ENCODE assay signal across 1 cellular context in the genomic region with DNA sequence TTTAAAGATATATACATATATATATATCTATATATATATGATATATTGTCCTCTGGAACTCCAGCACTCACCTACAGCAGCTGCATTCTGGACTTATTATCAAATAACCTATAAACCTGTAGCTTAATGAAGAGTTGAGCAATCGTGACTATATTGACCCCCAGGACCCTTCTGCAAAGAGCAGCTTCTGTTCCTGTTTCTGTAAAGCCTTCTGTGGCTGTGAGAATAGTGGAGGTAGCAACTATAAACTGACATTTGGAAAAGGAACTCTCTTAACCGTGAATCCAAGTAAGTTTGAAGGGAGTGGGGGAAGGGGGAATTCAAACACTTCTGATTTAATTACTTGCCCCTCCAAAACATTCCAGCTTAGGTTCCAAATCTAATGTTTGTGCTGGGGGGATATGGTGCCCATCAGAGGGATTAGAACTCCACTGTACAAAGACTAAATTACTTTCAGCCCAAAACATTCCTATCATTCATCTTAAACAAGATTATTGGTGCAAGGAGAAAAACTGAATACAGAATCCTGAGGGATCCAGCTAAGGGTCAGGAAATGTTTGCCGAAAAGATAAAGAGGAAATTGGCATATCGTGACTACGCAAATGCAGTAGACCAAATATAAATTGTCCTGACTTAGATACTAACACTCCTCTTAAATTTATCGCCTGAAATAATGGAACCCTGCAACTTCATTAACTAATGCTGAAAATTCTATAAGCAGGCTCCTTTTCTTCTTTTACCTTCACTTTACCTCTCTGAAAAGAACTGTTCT.
TF ChIP-seq lines count a peak whose summit lies in the region.

No MANE protein-coding gene starts in this region.

TF ChIP-seq in HepG2, 621 proteins besides CTCF, POLR2A, EP300 and RAD21 (continued from another document):
- TF ChIP-seq, protein P1, sequence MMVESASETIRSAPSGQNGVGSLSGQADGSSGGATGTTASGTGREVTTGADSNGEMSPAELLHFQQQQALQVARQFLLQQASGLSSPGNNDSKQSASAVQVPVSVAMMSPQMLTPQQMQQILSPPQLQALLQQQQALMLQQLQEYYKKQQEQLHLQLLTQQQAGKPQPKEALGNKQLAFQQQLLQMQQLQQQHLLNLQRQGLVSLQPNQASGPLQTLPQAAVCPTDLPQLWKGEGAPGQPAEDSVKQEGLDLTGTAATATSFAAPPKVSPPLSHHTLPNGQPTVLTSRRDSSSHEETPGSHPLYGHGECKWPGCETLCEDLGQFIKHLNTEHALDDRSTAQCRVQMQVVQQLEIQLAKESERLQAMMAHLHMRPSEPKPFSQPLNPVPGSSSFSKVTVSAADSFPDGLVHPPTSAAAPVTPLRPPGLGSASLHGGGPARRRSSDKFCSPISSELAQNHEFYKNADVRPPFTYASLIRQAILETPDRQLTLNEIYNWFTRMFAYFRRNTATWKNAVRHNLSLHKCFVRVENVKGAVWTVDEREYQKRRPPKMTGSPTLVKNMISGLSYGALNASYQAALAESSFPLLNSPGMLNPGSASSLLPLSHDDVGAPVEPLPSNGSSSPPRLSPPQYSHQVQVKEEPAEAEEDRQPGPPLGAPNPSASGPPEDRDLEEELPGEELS (CRISPR knock-in tag; IDR thresholded peaks at IDR 0.05): no peak
- TF ChIP-seq, protein P2, sequence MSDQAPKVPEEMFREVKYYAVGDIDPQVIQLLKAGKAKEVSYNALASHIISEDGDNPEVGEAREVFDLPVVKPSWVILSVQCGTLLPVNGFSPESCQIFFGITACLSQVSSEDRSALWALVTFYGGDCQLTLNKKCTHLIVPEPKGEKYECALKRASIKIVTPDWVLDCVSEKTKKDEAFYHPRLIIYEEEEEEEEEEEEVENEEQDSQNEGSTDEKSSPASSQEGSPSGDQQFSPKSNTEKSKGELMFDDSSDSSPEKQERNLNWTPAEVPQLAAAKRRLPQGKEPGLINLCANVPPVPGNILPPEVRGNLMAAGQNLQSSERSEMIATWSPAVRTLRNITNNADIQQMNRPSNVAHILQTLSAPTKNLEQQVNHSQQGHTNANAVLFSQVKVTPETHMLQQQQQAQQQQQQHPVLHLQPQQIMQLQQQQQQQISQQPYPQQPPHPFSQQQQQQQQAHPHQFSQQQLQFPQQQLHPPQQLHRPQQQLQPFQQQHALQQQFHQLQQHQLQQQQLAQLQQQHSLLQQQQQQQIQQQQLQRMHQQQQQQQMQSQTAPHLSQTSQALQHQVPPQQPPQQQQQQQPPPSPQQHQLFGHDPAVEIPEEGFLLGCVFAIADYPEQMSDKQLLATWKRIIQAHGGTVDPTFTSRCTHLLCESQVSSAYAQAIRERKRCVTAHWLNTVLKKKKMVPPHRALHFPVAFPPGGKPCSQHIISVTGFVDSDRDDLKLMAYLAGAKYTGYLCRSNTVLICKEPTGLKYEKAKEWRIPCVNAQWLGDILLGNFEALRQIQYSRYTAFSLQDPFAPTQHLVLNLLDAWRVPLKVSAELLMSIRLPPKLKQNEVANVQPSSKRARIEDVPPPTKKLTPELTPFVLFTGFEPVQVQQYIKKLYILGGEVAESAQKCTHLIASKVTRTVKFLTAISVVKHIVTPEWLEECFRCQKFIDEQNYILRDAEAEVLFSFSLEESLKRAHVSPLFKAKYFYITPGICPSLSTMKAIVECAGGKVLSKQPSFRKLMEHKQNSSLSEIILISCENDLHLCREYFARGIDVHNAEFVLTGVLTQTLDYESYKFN (CRISPR knock-in tag; conservative IDR thresholded peaks at IDR 0.05): no peak
- TF ChIP-seq, protein P3, sequence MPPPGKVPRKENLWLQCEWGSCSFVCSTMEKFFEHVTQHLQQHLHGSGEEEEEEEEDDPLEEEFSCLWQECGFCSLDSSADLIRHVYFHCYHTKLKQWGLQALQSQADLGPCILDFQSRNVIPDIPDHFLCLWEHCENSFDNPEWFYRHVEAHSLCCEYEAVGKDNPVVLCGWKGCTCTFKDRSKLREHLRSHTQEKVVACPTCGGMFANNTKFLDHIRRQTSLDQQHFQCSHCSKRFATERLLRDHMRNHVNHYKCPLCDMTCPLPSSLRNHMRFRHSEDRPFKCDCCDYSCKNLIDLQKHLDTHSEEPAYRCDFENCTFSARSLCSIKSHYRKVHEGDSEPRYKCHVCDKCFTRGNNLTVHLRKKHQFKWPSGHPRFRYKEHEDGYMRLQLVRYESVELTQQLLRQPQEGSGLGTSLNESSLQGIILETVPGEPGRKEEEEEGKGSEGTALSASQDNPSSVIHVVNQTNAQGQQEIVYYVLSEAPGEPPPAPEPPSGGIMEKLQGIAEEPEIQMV (CRISPR knock-in tag; IDR thresholded peaks at IDR 0.05; ENCODE audit: low read depth): no peak
- no peak for TF ChIP-seq RFX3 (CRISPR knock-in tag; IDR thresholded peaks at IDR 0.05)
- TF ChIP-seq, protein P4, sequence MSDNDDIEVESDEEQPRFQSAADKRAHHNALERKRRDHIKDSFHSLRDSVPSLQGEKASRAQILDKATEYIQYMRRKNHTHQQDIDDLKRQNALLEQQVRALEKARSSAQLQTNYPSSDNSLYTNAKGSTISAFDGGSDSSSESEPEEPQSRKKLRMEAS (IDR thresholded peaks at IDR 0.05): no peak
- TF ChIP-seq, protein P5, sequence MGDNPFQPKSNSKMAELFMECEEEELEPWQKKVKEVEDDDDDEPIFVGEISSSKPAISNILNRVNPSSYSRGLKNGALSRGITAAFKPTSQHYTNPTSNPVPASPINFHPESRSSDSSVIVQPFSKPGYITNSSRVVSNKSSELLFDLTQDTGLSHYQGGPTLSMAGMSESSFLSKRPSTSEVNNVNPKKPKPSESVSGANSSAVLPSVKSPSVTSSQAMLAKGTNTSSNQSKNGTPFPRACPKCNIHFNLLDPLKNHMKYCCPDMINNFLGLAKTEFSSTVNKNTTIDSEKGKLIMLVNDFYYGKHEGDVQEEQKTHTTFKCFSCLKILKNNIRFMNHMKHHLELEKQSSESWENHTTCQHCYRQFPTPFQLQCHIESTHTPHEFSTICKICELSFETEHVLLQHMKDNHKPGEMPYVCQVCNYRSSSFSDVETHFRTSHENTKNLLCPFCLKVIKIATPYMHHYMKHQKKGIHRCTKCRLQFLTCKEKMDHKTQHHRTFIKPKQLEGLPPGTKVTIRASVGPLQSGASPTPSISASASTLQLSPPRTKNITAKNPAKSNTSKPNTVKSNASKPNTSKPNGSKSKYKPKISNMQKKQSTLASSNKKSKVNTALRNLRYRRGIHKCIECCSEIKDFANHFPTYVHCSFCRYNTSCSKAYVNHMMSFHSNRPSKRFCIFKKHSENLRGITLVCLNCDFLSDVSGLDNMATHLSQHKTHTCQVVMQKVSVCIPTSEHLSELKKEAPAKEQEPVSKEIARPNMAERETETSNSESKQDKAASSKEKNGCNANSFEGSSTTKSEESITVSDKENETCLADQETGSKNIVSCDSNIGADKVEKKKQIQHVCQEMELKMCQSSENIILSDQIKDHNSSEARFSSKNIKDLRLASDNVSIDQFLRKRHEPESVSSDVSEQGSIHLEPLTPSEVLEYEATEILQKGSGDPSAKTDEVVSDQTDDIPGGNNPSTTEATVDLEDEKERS (CRISPR knock-in tag; IDR thresholded peaks at IDR 0.05): no peak
- TF ChIP-seq, protein P6, sequence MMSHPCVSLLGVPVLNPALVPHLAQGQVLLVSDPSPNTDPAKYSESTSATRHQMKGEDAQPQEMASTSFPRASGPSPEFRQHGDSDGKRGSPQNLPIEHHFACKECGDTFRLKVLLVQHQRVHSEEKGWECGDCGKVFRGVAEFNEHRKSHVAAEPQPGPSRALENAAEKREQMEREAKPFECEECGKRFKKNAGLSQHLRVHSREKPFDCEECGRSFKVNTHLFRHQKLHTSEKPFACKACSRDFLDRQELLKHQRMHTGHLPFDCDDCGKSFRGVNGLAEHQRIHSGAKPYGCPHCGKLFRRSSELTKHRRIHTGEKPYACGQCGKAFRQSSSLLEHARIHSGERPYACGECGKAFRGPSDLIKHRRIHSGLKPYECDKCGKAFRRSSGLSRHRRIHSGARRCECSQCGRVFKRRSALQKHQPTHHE (CRISPR knock-in tag; IDR thresholded peaks at IDR 0.05; ENCODE audit: borderline replicate concordance): no peak
- TF ChIP-seq TRIM24 (CRISPR knock-in tag; IDR thresholded peaks at IDR 0.05): no peak
- TF ChIP-seq KLF16 (CRISPR knock-in tag; IDR thresholded peaks at IDR 0.05): no peak
- no peak for TF ChIP-seq PHB2 (IDR thresholded peaks at IDR 0.05; ENCODE audit: partially characterized antibody)
- no peak for TF ChIP-seq PAF1 (CRISPR knock-in tag; IDR thresholded peaks at IDR 0.05)
- TF ChIP-seq, protein P7, sequence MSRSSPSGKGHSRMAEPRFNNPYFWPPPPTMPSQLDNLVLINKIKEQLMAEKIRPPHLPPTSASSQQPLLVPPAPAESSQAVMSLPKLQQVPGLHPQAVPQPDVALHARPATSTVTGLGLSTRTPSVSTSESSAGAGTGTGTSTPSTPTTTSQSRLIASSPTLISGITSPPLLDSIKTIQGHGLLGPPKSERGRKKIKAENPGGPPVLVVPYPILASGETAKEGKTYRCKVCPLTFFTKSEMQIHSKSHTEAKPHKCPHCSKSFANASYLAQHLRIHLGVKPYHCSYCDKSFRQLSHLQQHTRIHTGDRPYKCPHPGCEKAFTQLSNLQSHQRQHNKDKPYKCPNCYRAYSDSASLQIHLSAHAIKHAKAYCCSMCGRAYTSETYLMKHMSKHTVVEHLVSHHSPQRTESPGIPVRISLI (CRISPR knock-in tag; IDR thresholded peaks at IDR 0.05; ENCODE audit: borderline replicate concordance): no peak
- TF ChIP-seq ESRRA (CRISPR knock-in tag; IDR thresholded peaks at IDR 0.05; ENCODE audit: low read depth): no peak
- TF ChIP-seq ZNF20 (CRISPR knock-in tag; IDR thresholded peaks at IDR 0.05): no peak
